Comparison of ENCODE assay signal across 8 cellular contexts in the genomic region with DNA sequence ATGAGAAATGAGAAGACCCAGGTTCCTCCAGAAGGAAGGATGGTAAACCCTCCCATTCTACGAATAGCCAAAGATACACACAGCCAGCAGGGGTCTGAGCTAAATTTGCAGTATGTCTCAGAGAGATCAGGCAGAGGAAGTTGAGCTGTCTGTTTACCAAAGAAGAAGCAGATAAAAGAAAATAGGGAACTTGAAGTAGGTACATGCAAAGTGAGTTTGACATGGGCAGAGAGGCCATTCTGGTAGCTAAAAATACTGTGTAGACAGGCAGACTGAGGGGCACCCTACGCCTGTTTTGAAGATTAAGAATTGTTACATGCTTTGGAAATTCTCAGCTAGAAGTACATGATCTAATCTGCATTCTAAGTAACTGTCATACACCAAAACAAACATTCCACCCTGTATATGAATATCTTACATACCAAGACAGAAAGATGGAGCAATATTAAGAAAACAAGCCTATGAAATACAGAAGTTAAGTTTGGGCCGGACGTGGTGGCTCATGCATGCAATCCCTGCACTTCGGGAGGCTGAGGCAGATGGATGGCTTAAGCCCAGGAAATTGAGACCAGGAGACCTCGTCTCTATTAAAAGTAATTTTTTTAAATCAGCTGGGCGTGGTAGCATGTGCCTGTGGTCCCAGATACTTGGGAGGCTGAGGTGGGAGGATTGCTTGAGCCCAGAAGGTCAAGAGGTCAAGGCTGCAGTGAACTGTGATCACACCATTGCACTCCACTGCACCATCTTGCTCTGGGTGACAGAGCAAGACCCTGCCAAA.
DNase-seq lines count a peak whose midpoint lies in the region; ATAC-seq and TF ChIP-seq lines count a peak whose summit lies in the region.

No MANE protein-coding gene starts in this region.

- no peak overlapping the region for H3K4me3 Mint-ChIP-seq in activated CD8-positive, alpha-beta T cell treated with anti-CD3 and anti-CD28 coated beads, Interleukin-2, amount 10 ng/mL, durations not matched to agents 7 days and 5 days
- H3K4me3 Mint-ChIP-seq in endothelial cell (ENCODE audit: unreplicated experiment), result no peak overlapping the region

- ATAC-seq in GM19467 (IDR thresholded peaks at IDR 0.05; ENCODE audit: unreplicated experiment) (peak; percentile 70), HG03521 (IDR thresholded peaks at IDR 0.05; ENCODE audit: unreplicated experiment) (peak; percentile 78), mucosa of descending colon (peak; percentile 61)
- ATAC-seq in activated CD8-positive, alpha-beta T cell treated with anti-CD3 and anti-CD28 coated beads, Interleukin-2, amount 10 ng/mL, durations not matched to agents 7 days and 5 days, result peak; percentile 64

- peaks cover 41% of the 10 kb centered on the region for H3K36me3 Mint-ChIP-seq in activated CD8-positive, alpha-beta T cell treated with anti-CD3 and anti-CD28 coated beads, Interleukin-2, amount 10 ng/mL, durations not matched to agents 7 days and 5 days (ENCODE audit: low read depth)
- no peaks in the 10 kb centered on the region for H3K36me3 Mint-ChIP-seq in endothelial cell (ENCODE audit: low read depth, unreplicated experiment)

- peak overlapping the region; percentile 45 for H3K27ac Mint-ChIP-seq in activated CD8-positive, alpha-beta T cell treated with anti-CD3 and anti-CD28 coated beads, Interleukin-2, amount 10 ng/mL, durations not matched to agents 7 days and 5 days
- no peak overlapping the region for H3K27ac Mint-ChIP-seq in endothelial cell (ENCODE audit: unreplicated experiment)

- POLR2A ChIA-PET in activated CD8-positive, alpha-beta T cell treated with anti-CD3 and anti-CD28 coated beads, Interleukin-2, amount 10 ng/mL, durations not matched to agents 7 days and 5 days (lab: Charles Lee), result interaction anchor here (0.8 to 1.6 kb wide), 4 partner anchors 13 to 47 kb away, joined by 4 to 5 read pairs (median 4); no protein-coding TSS in a partner anchor

- H3K27me3 Mint-ChIP-seq in activated CD8-positive, alpha-beta T cell treated with anti-CD3 and anti-CD28 coated beads, Interleukin-2, amount 10 ng/mL, durations not matched to agents 7 days and 5 days (ENCODE audit: low read depth), result no peaks in the 10 kb centered on the region
- peaks cover 2% of the 10 kb centered on the region for H3K27me3 Mint-ChIP-seq in endothelial cell (ENCODE audit: unreplicated experiment)

- no peak overlapping the region for H3K4me3 ChIP-seq in mucosa of descending colon
- H3K4me3 ChIP-seq in ovary, result no peak overlapping the region

- 76 to 82% (median 76%) methylated on average over 7 of the region's 7 CpGs for WGBS in ovary, 3 donors

- no peaks in the 10 kb centered on the region for H3K9me3 ChIP-seq in mucosa of descending colon
- no peaks in the 10 kb centered on the region for H3K9me3 ChIP-seq in ovary

- no peaks in the 10 kb centered on the region for H3K9me3 Mint-ChIP-seq in activated CD8-positive, alpha-beta T cell treated with anti-CD3 and anti-CD28 coated beads, Interleukin-2, amount 10 ng/mL, durations not matched to agents 7 days and 5 days (ENCODE audit: insufficient read depth)
- H3K9me3 Mint-ChIP-seq in endothelial cell (ENCODE audit: unreplicated experiment), result no peaks in the 10 kb centered on the region

- intact Hi-C loops in mucosa of descending colon (cut with DNase I, micrococcal nuclease), result no loop called here
- intact Hi-C loops in ovary (cut with DNase I), result no loop called here

- no peak for TF ChIP-seq EP300 in ovary (IDR thresholded peaks at IDR 0.05)

- H3K27me3 ChIP-seq in ovary, result no peaks in the 10 kb centered on the region

- H3K4me1 ChIP-seq in mucosa of descending colon (ENCODE audit: low read depth) (peaks cover 13% of the 10 kb centered on the region), ovary (ENCODE audit: insufficient read depth) (no peaks in the 10 kb centered on the region)

- TF ChIP-seq CTCF in mucosa of descending colon (IDR thresholded peaks at IDR 0.05) (no peak), endothelial cell (IDR thresholded peaks at IDR 0.05; ENCODE audit: unreplicated experiment) (no peak), ovary (IDR thresholded peaks at IDR 0.05) (no peak)

- CTCF ChIA-PET in activated CD8-positive, alpha-beta T cell treated with anti-CD3 and anti-CD28 coated beads, Interleukin-2, amount 10 ng/mL, durations not matched to agents 7 days and 5 days (lab: Charles Lee), result interaction anchor here (0.5 to 3.2 kb wide), 18 partner anchors 11 to 222 kb away, joined by 3 to 22 read pairs (median 4); no protein-coding TSS in a partner anchor

- H3K36me3 ChIP-seq in mucosa of descending colon (ENCODE audit: low read depth) (no peaks in the 10 kb centered on the region), ovary (no peaks in the 10 kb centered on the region)

- H3K27ac ChIP-seq in ovary, result no peak overlapping the region

- H3K4me1 Mint-ChIP-seq in activated CD8-positive, alpha-beta T cell treated with anti-CD3 and anti-CD28 coated beads, Interleukin-2, amount 10 ng/mL, durations not matched to agents 7 days and 5 days (ENCODE audit: low read depth), result peaks cover 69% of the 10 kb centered on the region
- peaks cover 8% of the 10 kb centered on the region for H3K4me1 Mint-ChIP-seq in endothelial cell (ENCODE audit: unreplicated experiment)

- no peak for TF ChIP-seq POLR2A in ovary (IDR thresholded peaks at IDR 0.05)

- DNase-seq in GDM1 (lab: John Stamatoyannopoulos, UW) (peak; percentile 86), mucosa of descending colon (no peak), mucosa of gallbladder (ENCODE audit: low spot score) (no peak), endothelial cell (ENCODE audit: low spot score) (no peak), ovary (no peak)
- no peak for DNase-seq in activated CD8-positive, alpha-beta T cell treated with anti-CD3 and anti-CD28 coated beads, Interleukin-2, amount 10 ng/mL, durations not matched to agents 7 days and 5 days
